ENCODE assay signal across 29 cellular contexts in the genomic region with DNA sequence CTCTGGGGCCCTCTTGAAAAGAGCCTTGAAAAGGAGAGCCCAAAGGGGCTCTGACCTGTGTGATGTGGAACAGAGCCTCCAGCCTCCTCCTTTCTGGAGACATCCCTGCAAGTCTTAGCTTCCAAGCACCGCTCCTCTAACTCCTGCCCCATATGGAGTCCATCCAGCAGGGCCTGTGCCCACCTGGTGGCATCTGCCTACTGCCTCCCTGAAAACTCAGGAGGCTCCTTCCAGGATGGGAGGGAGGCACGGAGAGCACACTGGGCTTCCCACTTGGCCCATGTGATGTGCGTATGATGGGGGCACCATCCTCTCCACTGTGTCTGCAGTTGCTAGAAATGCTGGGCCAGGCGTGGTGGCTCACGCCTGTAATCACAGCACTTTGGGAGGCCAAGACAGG.
"Had no signal": no experiment of that assay in that cellular context is flagged by ENCODE, and none has a peak within 500 bp of the region (broad histone marks: within the 10 kb centered on the region; RNA-seq: fewer than 3 reads in every experiment).

No MANE protein-coding gene starts in this region.

- H3K27ac Mint-ChIP-seq: naive thymus-derived CD8-positive, alpha-beta T cell; natural killer cell treated with Interleukin-12 subunit alpha and Interleukin-12 subunit beta and Interleukin-15 and Interleukin-18, amount 100 ng/mL, for 72 hours; nephron progenitor cell; progenitor cell of endocrine pancreas; stimulated activated naive B cell treated with anti-CD40 and anti-IgM and Interleukin-4, amounts not matched to agents 10 μg/mL and 1 μg/mL and 100 μg/mL, for 72 hours; stimulated activated naive CD8-positive, alpha-beta T cell treated with anti-CD3 and anti-CD28 coated beads, Interleukin-15, Interleukin-2, amounts not matched to agents 100 ng/mL and 50 ng/mL, for 24 hours had no signal

- ATAC-seq: naive thymus-derived CD8-positive, alpha-beta T cell; pancreas; psoas muscle; right cardiac atrium; right lobe of liver; stimulated activated naive B cell treated with anti-CD40 and anti-IgM and Interleukin-4, amounts not matched to agents 10 μg/mL and 1 μg/mL and 100 μg/mL, for 72 hours had no signal

- FAIRE-seq: pancreas had no signal

- H3K9me3 Mint-ChIP-seq: natural killer cell treated with Interleukin-12 subunit alpha and Interleukin-12 subunit beta and Interleukin-15 and Interleukin-18, amount 100 ng/mL, for 72 hours had no signal

- H3K4me1 Mint-ChIP-seq: neural crest cell had no signal

- H3K4me3 Mint-ChIP-seq: naive B cell; naive thymus-derived CD8-positive, alpha-beta T cell; natural killer cell treated with Interleukin-12 subunit alpha and Interleukin-12 subunit beta and Interleukin-15 and Interleukin-18, amount 100 ng/mL, for 72 hours; nephron progenitor cell; neural crest cell; stimulated activated naive B cell treated with anti-CD40 and anti-IgM and Interleukin-4, amounts not matched to agents 10 μg/mL and 1 μg/mL and 100 μg/mL, for 72 hours; stimulated activated naive CD8-positive, alpha-beta T cell treated with anti-CD3 and anti-CD28 coated beads, Interleukin-15, Interleukin-2, amounts not matched to agents 100 ng/mL and 50 ng/mL, for 24 hours had no signal

- H3K27me3 ChIP-seq: pancreas, right lobe of liver, sigmoid colon, thyroid gland, tibial nerve, upper lobe of left lung, uterus had no signal

- H3K36me3 ChIP-seq: pancreas, right lobe of liver, sigmoid colon, spleen, stomach, thoracic aorta, thyroid gland, tibial nerve, upper lobe of left lung, uterus had no signal

- H3K27me3 Mint-ChIP-seq: progenitor cell of endocrine pancreas had no signal

- H3K4me3 ChIP-seq: pancreas, psoas muscle, right lobe of liver, sigmoid colon, smooth muscle cell, spleen, stomach, thoracic aorta, thyroid gland, tibial nerve, upper lobe of left lung, uterus had no signal

- H3K4me1 ChIP-seq: pancreas, psoas muscle, right lobe of liver, sigmoid colon, spleen, stomach, tibial nerve, upper lobe of left lung, uterus had no signal

- H3K27ac ChIP-seq: pancreas, psoas muscle, right lobe of liver, sigmoid colon, spleen, stomach, thoracic aorta, thyroid gland, tibial nerve, upper lobe of left lung, uterus had no signal

- H3K9me3 ChIP-seq: pancreas, right lobe of liver, thoracic aorta, thyroid gland, uterus had no signal

- DNase-seq: naive B cell; naive thymus-derived CD8-positive, alpha-beta T cell; nephron progenitor cell; occipital lobe; pancreas; psoas muscle; right cardiac atrium; right lobe of liver; sigmoid colon; spleen; stimulated activated CD4-positive, alpha-beta T cell treated with anti-CD3 and anti-CD28 coated beads, Interleukin-12 subunit alpha, Interleukin-12 subunit beta, amount 100 ng/mL, for 4 hours; stimulated activated CD4-positive, alpha-beta T cell treated with anti-CD3 and anti-CD28 coated beads, Interleukin-1b, Interleukin-23, amount 100 ng/mL, for 48 hours; stimulated activated CD4-positive, alpha-beta T cell treated with anti-CD3 and anti-CD28 coated beads, Interleukin-4, amount 100 ng/mL, for 1 hour; stimulated activated CD4-positive, alpha-beta T cell treated with anti-CD3 and anti-CD28 coated beads, Interleukin-4, amount 100 ng/mL, for 4 hours; stimulated activated CD8-positive, alpha-beta memory T cell treated with anti-CD3 and anti-CD28 coated beads, Interleukin-4, amount 100 ng/mL, for 48 hours; stimulated activated naive B cell treated with anti-CD40 and anti-IgM and Interleukin-4, amounts not matched to agents 10 μg/mL and 1 μg/mL and 100 μg/mL, for 72 hours; stimulated activated naive CD4-positive, alpha-beta T cell treated with Interleukin-2 at 50 U/mL for 16 hours; stomach; trophoblast cell; upper lobe of left lung; uterus had no signal

- H3K36me3 Mint-ChIP-seq: stimulated activated naive B cell treated with anti-CD40 and anti-IgM and Interleukin-4, amounts not matched to agents 10 μg/mL and 1 μg/mL and 100 μg/mL, for 72 hours had no signal
